In genomic region chr6:41655706-41656668, GRCh38 we compare ENCODE assay signal across 10 cellular contexts. TPM values are rescaled to one million over a fixed set of nuclear protein-coding genes. Genes with fewer than 3 reads are reported as not detected.
A peak's percentile ranks its signal among the peaks of the same experiment; 100 is the strongest.
DNase-seq lines count a peak whose midpoint lies in the region; ATAC-seq and TF ChIP-seq lines count a peak whose summit lies in the region.
"Had no signal": no experiment of that assay in that cellular context is flagged by ENCODE, and none has a peak within 500 bp of the region (broad histone marks: within the 10 kb centered on the region; RNA-seq: fewer than 3 reads in every experiment).

No MANE protein-coding gene starts in this region.

- 0 out of 2 replicates have a peak overlapping the region, but pooled peaks have one; percentile 3 for H3K9ac ChIP-seq in HUES64 (ENCODE audit: low read depth, low read length)

- H3K9me3 Mint-ChIP-seq in activated T-cell treated with anti-CD3 and anti-CD28 coated beads, Interleukin-2, amount 50 U/mL, for 72 hours = no peaks in the 10 kb centered on the region
- H3K9me3 Mint-ChIP-seq: activated T-helper 1 cell treated with anti-CD3 and anti-CD28 coated beads, Interleukin-12 subunit alpha, Interleukin-12 subunit beta, Interleukin-2, Interleukin-4 antibody, amounts not matched to agents 30 ng/mL and 10 ng/mL and 1 ng/mL, durations not matched to agents 14 hours and 24 hours and 36 hours had no signal

- H3K27me3 Mint-ChIP-seq in activated T-cell treated with anti-CD3 and anti-CD28 coated beads, Interleukin-2, amount 50 U/mL, for 72 hours (ENCODE audit: low read depth) = peaks cover 33% of the 10 kb centered on the region

- DNase-seq in left ventricle myocardium superior = no peak
- no peak for DNase-seq in sciatic nerve (ENCODE audit: low spot score)
- no peak for DNase-seq in activated T-cell treated with anti-CD3 and anti-CD28 coated beads, Interleukin-2, amount 50 U/mL, for 72 hours
- DNase-seq in NCI-H187 (lab: John Stamatoyannopoulos, UW) = no peak
- DNase-seq: activated CD4-positive, CD25-positive, alpha-beta regulatory T cell; stimulated activated CD4-positive, alpha-beta T cell treated with anti-CD3 and anti-CD28 coated beads, Interleukin-12 subunit alpha, Interleukin-12 subunit beta, amount 100 ng/mL, for 4 hours had no signal

- 0 out of 2 replicates have a peak, but pooled peaks cover 5% of the 10 kb centered on the region for H3K4me1 ChIP-seq in HUES64 (ENCODE audit: insufficient read depth, low read length)

- no peaks in the 10 kb centered on the region for H3K9me3 ChIP-seq in HUES64 (ENCODE audit: insufficient read depth, low read depth, low read length)

- H3K27ac Mint-ChIP-seq in activated T-cell treated with anti-CD3 and anti-CD28 coated beads, Interleukin-2, amount 50 U/mL, for 72 hours = no peak overlapping the region
- H3K27ac Mint-ChIP-seq: activated T-helper 1 cell treated with anti-CD3 and anti-CD28 coated beads, Interleukin-12 subunit alpha, Interleukin-12 subunit beta, Interleukin-2, Interleukin-4 antibody, amounts not matched to agents 30 ng/mL and 10 ng/mL and 1 ng/mL, durations not matched to agents 14 hours and 24 hours and 36 hours had no signal

- intact Hi-C loops in left ventricle myocardium superior (cut with micrococcal nuclease) = no loop called here
- intact Hi-C loops in sciatic nerve (cut with DNase I) = no loop called here

- H3K4me3 ChIP-seq in HUES64 (ENCODE audit: low read length) = no peak overlapping the region

- H3K27me3 ChIP-seq in HUES64 (ENCODE audit: insufficient read depth, low read length) = no peaks in the 10 kb centered on the region

- H3K36me3 ChIP-seq in HUES64 (ENCODE audit: insufficient read depth, low read length) = peaks cover 21% of the 10 kb centered on the region

- 70% methylated on average over 22 of the region's 22 CpGs for WGBS in HUES64

- H3K4me3 Mint-ChIP-seq in activated T-cell treated with anti-CD3 and anti-CD28 coated beads, Interleukin-2, amount 50 U/mL, for 72 hours = no peak overlapping the region
- H3K4me3 Mint-ChIP-seq: activated T-helper 1 cell treated with anti-CD3 and anti-CD28 coated beads, Interleukin-12 subunit alpha, Interleukin-12 subunit beta, Interleukin-2, Interleukin-4 antibody, amounts not matched to agents 30 ng/mL and 10 ng/mL and 1 ng/mL, durations not matched to agents 14 hours and 24 hours and 36 hours had no signal

- no peaks in the 10 kb centered on the region for H3K36me3 Mint-ChIP-seq in activated T-cell treated with anti-CD3 and anti-CD28 coated beads, Interleukin-2, amount 50 U/mL, for 72 hours (ENCODE audit: insufficient read depth in 2 of 2)

- ATAC-seq in left ventricle myocardium superior (peak; percentile 29), sciatic nerve (peak; percentile 42), GM21737 (IDR thresholded peaks at IDR 0.05; ENCODE audit: unreplicated experiment) (no peak)
- ATAC-seq in activated T-cell treated with anti-CD3 and anti-CD28 coated beads, Interleukin-2, amount 50 U/mL, for 72 hours (replicated peaks in 1 of 2) = no peak

- no peaks in the 10 kb centered on the region for H3K4me1 Mint-ChIP-seq in activated T-cell treated with anti-CD3 and anti-CD28 coated beads, Interleukin-2, amount 50 U/mL, for 72 hours (ENCODE audit: low read depth)

- no peak overlapping the region; the same call in 1 of the 2 replicates for H3K27ac ChIP-seq in HUES64 (ENCODE audit: low read depth, low read length)
- H3K27ac ChIP-seq in VCaP = peak overlapping the region; percentile 98

- TF ChIP-seq CTCF in VCaP (conservative IDR thresholded peaks at IDR 0.05) = no peak

RNA-seq across cellular contexts. Expression of gene MDFI, which starts 17.7 kb away (rescaled TPM):
- 54.2 TPM for polyA plus RNA-seq in HUES64 (2013, experiment 1 of 2)
- polyA plus RNA-seq in HUES64 (2013, experiment 2 of 2) = 68.2 TPM
- 1.3 TPM for total RNA-seq in left ventricle myocardium superior
- 15.2 TPM for total RNA-seq in sciatic nerve
- not detected for total RNA-seq in activated T-cell treated with anti-CD3 and anti-CD28 coated beads, Interleukin-2, amount 50 U/mL, for 72 hours
- total RNA-seq: activated T-helper 1 cell treated with anti-CD3 and anti-CD28 coated beads, Interleukin-12 subunit alpha, Interleukin-12 subunit beta, Interleukin-2, Interleukin-4 antibody, amounts not matched to agents 30 ng/mL and 10 ng/mL and 1 ng/mL, durations not matched to agents 14 hours and 24 hours and 36 hours had no signal

Comparison
In these comparisons a context has a peak if more than half of its experiments do, and no peak if none do; other contexts are left out.
1. ATAC-seq: peak in left ventricle myocardium superior (single experiment) and sciatic nerve (single experiment); none in GM21737 (single experiment) and activated T-cell treated with anti-CD3 and anti-CD28 coated beads, Interleukin-2, amount 50 U/mL, for 72 hours (0 of 2).